Comparison of ENCODE assay signal across 8 cellular contexts in the genomic region with DNA sequence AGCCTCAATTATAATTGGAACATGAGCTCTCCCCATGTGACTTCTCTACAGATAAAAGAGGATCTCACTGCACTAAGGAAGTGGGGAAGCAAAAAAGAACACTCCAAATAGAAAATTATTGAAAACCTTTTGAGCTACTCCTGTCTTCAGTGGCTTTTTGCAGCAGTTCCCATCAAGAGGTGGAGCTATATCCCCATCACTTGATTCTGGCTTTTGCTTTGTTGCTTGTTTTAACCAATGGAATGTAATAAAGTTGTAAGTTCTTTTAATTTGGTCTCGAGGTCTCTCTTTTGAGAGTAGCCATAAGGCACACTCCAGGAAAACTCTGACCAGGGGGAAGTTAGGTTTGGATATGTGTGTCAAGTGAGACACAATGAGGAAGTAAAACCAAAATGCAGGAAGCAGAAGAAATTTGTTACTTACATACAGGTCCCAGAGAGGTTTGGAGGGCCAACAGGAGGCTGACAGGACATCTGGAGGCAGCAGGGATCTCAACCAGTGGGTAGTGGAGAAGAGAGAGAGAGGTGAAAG.
DNase-seq lines count a peak whose midpoint lies in the region; ATAC-seq and TF ChIP-seq lines count a peak whose summit lies in the region.

No MANE protein-coding gene starts in this region.

- DNase-seq in OCI-M1 (lab: John Stamatoyannopoulos, UW) (peak; percentile 76), fibroblast of mammary gland (ENCODE audit: low read depth) (peak; percentile 57), putamen (ENCODE audit: low spot score) (peak; percentile 32), SK-N-SH (no peak), NCI-H2107 (lab: John Stamatoyannopoulos, UW) (no peak), NCI-H1092 (lab: John Stamatoyannopoulos, UW) (no peak)

- H3K4me3 ChIP-seq in fibroblast of mammary gland (ENCODE audit: control insufficient read depth, low read depth, low read length) (no peak overlapping the region), SK-N-SH (ENCODE audit: low read depth in 2 of 2, low read length in 1 of 2) (no peak overlapping the region)

- no peaks in the 10 kb centered on the region; the same call in 1 of the 2 replicates for H3K27me3 ChIP-seq in SK-N-SH (ENCODE audit: insufficient read depth)

- no peaks in the 10 kb centered on the region for H4K20me1 ChIP-seq in SK-N-SH (ENCODE audit: insufficient read depth)

- no peaks in the 10 kb centered on the region for H3K9me3 ChIP-seq in SK-N-SH

- no peaks in the 10 kb centered on the region for H3K9me2 ChIP-seq in SK-N-SH

- no peak overlapping the region for H2AFZ ChIP-seq in SK-N-SH (ENCODE audit: low read depth)

- 0% methylated on average over 1 of the region's 1 CpG for WGBS in SK-N-SH (ENCODE audit: low lambda C conversion rate)

- H3K4me1 ChIP-seq in SK-N-SH (ENCODE audit: control insufficient read depth in 1 of 2, insufficient read depth in 2 of 2, low read depth in 1 of 2, low read length in 1 of 2): no peaks in the 10 kb centered on the region

- no peaks in the 10 kb centered on the region for H3K79me2 ChIP-seq in SK-N-SH (ENCODE audit: insufficient read depth)

- peak; percentile 24 for ATAC-seq in GM21423 (IDR thresholded peaks at IDR 0.05; ENCODE audit: unreplicated experiment)
- ATAC-seq in SK-N-SH treated with all-trans-retinoic acid at 6 μM for 48 hours: no peak

- TF ChIP-seq RAD21 in SK-N-SH (IDR thresholded peaks at IDR 0.05; ENCODE audit: low read length): no peak

- H3K4me2 ChIP-seq in SK-N-SH: no peak overlapping the region

- no peak for TF ChIP-seq EP300 in SK-N-SH (IDR thresholded peaks at IDR 0.05; ENCODE audit: borderline replicate concordance in 1 of 2, low read depth in 1 of 2, low read length in 1 of 2)

- TF ChIP-seq CTCF in fibroblast of mammary gland (conservative IDR thresholded peaks at IDR 0.05; ENCODE audit: control insufficient read depth, insufficient read depth, low read depth, low read length) (peak; percentile 34), SK-N-SH (IDR thresholded peaks at IDR 0.05) (no peak; the same call in 1 of the 2 replicates)

- H3K27ac ChIP-seq in SK-N-SH (ENCODE audit: low read depth in 2 of 2, low read length in 1 of 2): no peak overlapping the region

- H3F3A ChIP-seq in SK-N-SH (replicated peaks; ENCODE audit: insufficient read depth): no peaks in the 10 kb centered on the region

- CTCF ChIA-PET in SK-N-SH (lab: Yijun Ruan, JAX): no interaction called here

- H3K9ac ChIP-seq in SK-N-SH: no peak overlapping the region

- POLR2A ChIA-PET in SK-N-SH (lab: Yijun Ruan, JAX): no interaction called here

- no peaks in the 10 kb centered on the region for H3K36me3 ChIP-seq in SK-N-SH (replicated peaks in 1 of 2; ENCODE audit: control insufficient read depth in 1 of 2, insufficient read depth in 2 of 2, low read length in 1 of 2)

TF ChIP-seq in SK-N-SH treated with all-trans-retinoic acid at 6 μM for 48 hours, 23 proteins besides CTCF, POLR2A, EP300 and RAD21 (continues in another document):
- no peak for TF ChIP-seq RARB (CRISPR knock-in tag; IDR thresholded peaks at IDR 0.05)
- TF ChIP-seq CSDC2 (CRISPR knock-in tag; IDR thresholded peaks at IDR 0.05): no peak
- no peak for TF ChIP-seq GLIS3 (CRISPR knock-in tag; IDR thresholded peaks at IDR 0.05)
- no peak for TF ChIP-seq ZNF8 (CRISPR knock-in tag; IDR thresholded peaks at IDR 0.05)
- no peak for TF ChIP-seq ZFP30 (CRISPR knock-in tag; IDR thresholded peaks at IDR 0.05)
- no peak for TF ChIP-seq PPARA (CRISPR knock-in tag; IDR thresholded peaks at IDR 0.05; ENCODE audit: borderline replicate concordance)
- TF ChIP-seq, protein P1, sequence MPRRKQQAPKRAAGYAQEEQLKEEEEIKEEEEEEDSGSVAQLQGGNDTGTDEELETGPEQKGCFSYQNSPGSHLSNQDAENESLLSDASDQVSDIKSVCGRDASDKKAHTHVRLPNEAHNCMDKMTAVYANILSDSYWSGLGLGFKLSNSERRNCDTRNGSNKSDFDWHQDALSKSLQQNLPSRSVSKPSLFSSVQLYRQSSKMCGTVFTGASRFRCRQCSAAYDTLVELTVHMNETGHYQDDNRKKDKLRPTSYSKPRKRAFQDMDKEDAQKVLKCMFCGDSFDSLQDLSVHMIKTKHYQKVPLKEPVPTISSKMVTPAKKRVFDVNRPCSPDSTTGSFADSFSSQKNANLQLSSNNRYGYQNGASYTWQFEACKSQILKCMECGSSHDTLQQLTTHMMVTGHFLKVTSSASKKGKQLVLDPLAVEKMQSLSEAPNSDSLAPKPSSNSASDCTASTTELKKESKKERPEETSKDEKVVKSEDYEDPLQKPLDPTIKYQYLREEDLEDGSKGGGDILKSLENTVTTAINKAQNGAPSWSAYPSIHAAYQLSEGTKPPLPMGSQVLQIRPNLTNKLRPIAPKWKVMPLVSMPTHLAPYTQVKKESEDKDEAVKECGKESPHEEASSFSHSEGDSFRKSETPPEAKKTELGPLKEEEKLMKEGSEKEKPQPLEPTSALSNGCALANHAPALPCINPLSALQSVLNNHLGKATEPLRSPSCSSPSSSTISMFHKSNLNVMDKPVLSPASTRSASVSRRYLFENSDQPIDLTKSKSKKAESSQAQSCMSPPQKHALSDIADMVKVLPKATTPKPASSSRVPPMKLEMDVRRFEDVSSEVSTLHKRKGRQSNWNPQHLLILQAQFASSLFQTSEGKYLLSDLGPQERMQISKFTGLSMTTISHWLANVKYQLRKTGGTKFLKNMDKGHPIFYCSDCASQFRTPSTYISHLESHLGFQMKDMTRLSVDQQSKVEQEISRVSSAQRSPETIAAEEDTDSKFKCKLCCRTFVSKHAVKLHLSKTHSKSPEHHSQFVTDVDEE (CRISPR knock-in tag; IDR thresholded peaks at IDR 0.05): no peak
- no peak for TF ChIP-seq ESRRG (CRISPR knock-in tag; IDR thresholded peaks at IDR 0.05)
- no peak for TF ChIP-seq ISL1 (CRISPR knock-in tag; IDR thresholded peaks at IDR 0.05)
- no peak for TF ChIP-seq ZFP3 (CRISPR knock-in tag; IDR thresholded peaks at IDR 0.05)
- TF ChIP-seq, protein P2, sequence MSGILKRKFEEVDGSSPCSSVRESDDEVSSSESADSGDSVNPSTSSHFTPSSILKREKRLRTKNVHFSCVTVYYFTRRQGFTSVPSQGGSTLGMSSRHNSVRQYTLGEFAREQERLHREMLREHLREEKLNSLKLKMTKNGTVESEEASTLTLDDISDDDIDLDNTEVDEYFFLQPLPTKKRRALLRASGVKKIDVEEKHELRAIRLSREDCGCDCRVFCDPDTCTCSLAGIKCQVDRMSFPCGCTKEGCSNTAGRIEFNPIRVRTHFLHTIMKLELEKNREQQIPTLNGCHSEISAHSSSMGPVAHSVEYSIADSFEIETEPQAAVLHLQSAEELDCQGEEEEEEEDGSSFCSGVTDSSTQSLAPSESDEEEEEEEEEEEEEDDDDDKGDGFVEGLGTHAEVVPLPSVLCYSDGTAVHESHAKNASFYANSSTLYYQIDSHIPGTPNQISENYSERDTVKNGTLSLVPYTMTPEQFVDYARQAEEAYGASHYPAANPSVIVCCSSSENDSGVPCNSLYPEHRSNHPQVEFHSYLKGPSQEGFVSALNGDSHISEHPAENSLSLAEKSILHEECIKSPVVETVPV (CRISPR knock-in tag; IDR thresholded peaks at IDR 0.05): no peak

TF ChIP-seq in SK-N-SH, 30 proteins besides CTCF, POLR2A, EP300 and RAD21:
- TF ChIP-seq NFIC (IDR thresholded peaks at IDR 0.05; ENCODE audit: borderline replicate concordance) (no peak), GATA2 (CRISPR knock-in tag; IDR thresholded peaks at IDR 0.05) (no peak), RXRA (IDR thresholded peaks at IDR 0.05; ENCODE audit: borderline replicate concordance, low read depth) (no peak), SIN3A (IDR thresholded peaks at IDR 0.05; ENCODE audit: borderline replicate concordance, low read depth, low read length) (no peak), GABPA (IDR thresholded peaks at IDR 0.05; ENCODE audit: low read depth) (no peak), EZH2phosphoT487 (IDR thresholded peaks at IDR 0.05; ENCODE audit: borderline replicate concordance, low read depth) (no peak), YY1 (IDR thresholded peaks at IDR 0.05; ENCODE audit: low read depth) (no peak), RCOR1 (IDR thresholded peaks at IDR 0.05; ENCODE audit: low read length) (no peak), MEF2A (IDR thresholded peaks at IDR 0.05; ENCODE audit: borderline replicate concordance, low read depth) (no peak), FOXJ3 (CRISPR knock-in tag; IDR thresholded peaks at IDR 0.05) (no peak), MXI1 (IDR thresholded peaks at IDR 0.05; ENCODE audit: low read depth, low read length) (no peak), SMC3 (IDR thresholded peaks at IDR 0.05; ENCODE audit: low read depth, low read length) (no peak), CHD2 (IDR thresholded peaks at IDR 0.05; ENCODE audit: low read length, partially characterized antibody) (no peak), POLR2AphosphoS5 (IDR thresholded peaks at IDR 0.05; ENCODE audit: low read depth, low read length) (no peak)
- TF ChIP-seq, protein P3, sequence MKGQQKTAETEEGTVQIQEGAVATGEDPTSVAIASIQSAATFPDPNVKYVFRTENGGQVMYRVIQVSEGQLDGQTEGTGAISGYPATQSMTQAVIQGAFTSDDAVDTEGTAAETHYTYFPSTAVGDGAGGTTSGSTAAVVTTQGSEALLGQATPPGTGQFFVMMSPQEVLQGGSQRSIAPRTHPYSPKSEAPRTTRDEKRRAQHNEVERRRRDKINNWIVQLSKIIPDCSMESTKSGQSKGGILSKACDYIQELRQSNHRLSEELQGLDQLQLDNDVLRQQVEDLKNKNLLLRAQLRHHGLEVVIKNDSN (IDR thresholded peaks at IDR 0.05; ENCODE audit: borderline replicate concordance, low read depth): no peak
- TF ChIP-seq, protein P4, sequence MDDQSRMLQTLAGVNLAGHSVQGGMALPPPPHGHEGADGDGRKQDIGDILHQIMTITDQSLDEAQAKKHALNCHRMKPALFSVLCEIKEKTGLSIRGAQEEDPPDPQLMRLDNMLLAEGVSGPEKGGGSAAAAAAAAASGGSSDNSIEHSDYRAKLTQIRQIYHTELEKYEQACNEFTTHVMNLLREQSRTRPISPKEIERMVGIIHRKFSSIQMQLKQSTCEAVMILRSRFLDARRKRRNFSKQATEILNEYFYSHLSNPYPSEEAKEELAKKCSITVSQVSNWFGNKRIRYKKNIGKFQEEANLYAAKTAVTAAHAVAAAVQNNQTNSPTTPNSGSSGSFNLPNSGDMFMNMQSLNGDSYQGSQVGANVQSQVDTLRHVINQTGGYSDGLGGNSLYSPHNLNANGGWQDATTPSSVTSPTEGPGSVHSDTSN (IDR thresholded peaks at IDR 0.05): no peak

Comparison
In these comparisons a context has a peak if more than half of its experiments do, and no peak if none do; other contexts are left out.
1. DNase-seq: peak in OCI-M1 (single experiment), fibroblast of mammary gland (single experiment) and putamen (single experiment); none in SK-N-SH (single experiment), NCI-H2107 (single experiment) and NCI-H1092 (single experiment).